ENCODE assay signal across 8 cellular contexts in the genomic region with DNA sequence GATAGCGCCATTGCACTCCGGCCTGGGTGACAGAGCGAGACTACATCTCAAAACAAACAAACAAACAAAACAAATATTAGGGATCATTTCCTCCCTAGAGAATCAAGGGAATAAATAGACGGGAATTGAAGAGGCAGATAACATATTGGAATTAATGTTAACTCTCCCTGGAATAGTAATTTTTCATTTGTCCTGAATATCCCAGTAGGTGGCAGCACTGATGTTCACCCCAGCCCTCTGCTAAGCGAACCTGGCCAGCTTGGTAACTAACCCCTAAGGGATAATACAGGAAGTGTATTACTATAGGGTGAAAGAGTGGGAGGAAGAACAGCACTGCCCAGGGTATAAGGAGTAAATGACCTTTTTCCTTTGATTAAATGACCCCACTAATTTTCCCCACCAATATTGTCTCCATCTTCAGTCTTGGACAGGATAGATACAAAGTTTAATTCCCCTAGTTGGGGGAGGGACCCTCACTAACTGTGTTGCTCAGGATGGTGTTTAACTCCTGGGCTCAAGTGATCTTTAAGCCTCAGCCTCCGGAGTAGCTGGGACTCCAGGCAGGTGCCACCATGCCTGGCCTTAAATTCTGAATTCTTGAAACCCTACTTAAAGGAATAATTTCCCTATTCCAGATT. TPM values are rescaled to one million over a fixed set of nuclear protein-coding genes. Genes with fewer than 3 reads are reported as not detected.
DNase-seq lines count a peak whose midpoint lies in the region; ATAC-seq, FAIRE-seq and TF ChIP-seq lines count a peak whose summit lies in the region.

No MANE protein-coding gene starts in this region.

- H3K9me3 ChIP-seq in mucosa of descending colon, result no peaks in the 10 kb centered on the region

- H3K4me3 ChIP-seq in mucosa of descending colon, result no peak overlapping the region

- intact Hi-C loops in mucosa of descending colon (cut with DNase I, micrococcal nuclease), result no loop called here

- DNase-seq in stimulated activated CD4-positive, alpha-beta T cell treated with anti-CD3 and anti-CD28 coated beads, Interleukin-12 subunit alpha, Interleukin-12 subunit beta, amount 100 ng/mL, for 48 hours (ENCODE audit: low read depth in 2 of 3, low spot score in 1 of 3), result peak in 2 of 3 donors; percentile 6 to 38
- no peak for DNase-seq in stimulated activated CD4-positive, alpha-beta T cell treated with anti-CD3 and anti-CD28 coated beads, Interleukin-4, amount 100 ng/mL, for 4 hours
- DNase-seq in RCC 7860 (ENCODE audit: low spot score) (peak; percentile 27), dedifferentiated amniotic fluid mesenchymal stem cell (ENCODE audit: extremely low spot score) (peak; percentile 30), mucosa of descending colon (peak in 1 of 3 donors; percentile 25), ureter (ENCODE audit: low spot score) (no peak)

- no peaks in the 10 kb centered on the region for H3K36me3 ChIP-seq in mucosa of descending colon (ENCODE audit: low read depth)

- FAIRE-seq in RCC 7860 (lab: Jason Lieb, UNC), result no peak

- TF ChIP-seq CTCF in mucosa of descending colon (IDR thresholded peaks at IDR 0.05), result no peak

- H3K4me1 ChIP-seq in mucosa of descending colon (ENCODE audit: low read depth), result no peaks in the 10 kb centered on the region

- ATAC-seq in HG03280 (IDR thresholded peaks at IDR 0.05; ENCODE audit: unreplicated experiment) (peak; percentile 70), mucosa of descending colon (peak; percentile 45), HG02678 (IDR thresholded peaks at IDR 0.05; ENCODE audit: unreplicated experiment) (no peak)

RNA-seq across cellular contexts. Expression of a gene that starts 40.5 kb away (rescaled TPM):
- total RNA-seq in mucosa of descending colon, result under 1 TPM; 0.41 to 0.81 (median 0.47) TPM
- total RNA-seq in ureter, result 0.31 TPM

RNA-seq across cellular contexts. Expression of a gene that starts 43.0 kb away (rescaled TPM):
- total RNA-seq in mucosa of descending colon (under 1 TPM in 1 of 3 donors, not detected in 2; 0.64 TPM), ureter (2.5 TPM)

Comparison
In these comparisons a context has a peak if more than half of its experiments do, and no peak if none do; other contexts are left out.
1. DNase-seq: peak in stimulated activated CD4-positive, alpha-beta T cell treated with anti-CD3 and anti-CD28 coated beads, Interleukin-12 subunit alpha, Interleukin-12 subunit beta, amount 100 ng/mL, for 48 hours (2 of 3), RCC 7860 (single experiment) and dedifferentiated amniotic fluid mesenchymal stem cell (single experiment); none in stimulated activated CD4-positive, alpha-beta T cell treated with anti-CD3 and anti-CD28 coated beads, Interleukin-4, amount 100 ng/mL, for 4 hours (0 of 2) and ureter (single experiment).